10 cellular contexts compared by ENCODE assay signal in genomic region chr19:54461201-54462071, GRCh38. TPM values are rescaled to one million over a fixed set of nuclear protein-coding genes. Genes with fewer than 3 reads are reported as not detected.
A peak's percentile ranks its signal among the peaks of the same experiment; 100 is the strongest.
DNase-seq lines count a peak whose midpoint lies in the region; ATAC-seq, FAIRE-seq and TF ChIP-seq lines count a peak whose summit lies in the region.
"Had no signal": no experiment of that assay in that cellular context is flagged by ENCODE, and none has a peak within 500 bp of the region (broad histone marks: within the 10 kb centered on the region; RNA-seq: fewer than 3 reads in every experiment).

No MANE protein-coding gene starts in this region.

- H3K36me3 Mint-ChIP-seq in activated naive CD4-positive, alpha-beta T cell treated with anti-CD3 and anti-CD28 coated beads for 36 hours (ENCODE audit: low read depth): peaks cover 26% of the 10 kb centered on the region
- peaks cover 38% of the 10 kb centered on the region for H3K36me3 Mint-ChIP-seq in activated CD8-positive, alpha-beta T cell treated with anti-CD3 and anti-CD28 coated beads for 36 hours (ENCODE audit: low read depth)
- H3K36me3 Mint-ChIP-seq in immature natural killer cell: peaks cover 11 to 18% (median 13%) of the 10 kb centered on the region in 3 donors

- peak overlapping the region; percentile 88 for H3K27ac ChIP-seq in subcutaneous abdominal adipose tissue (ENCODE audit: low read depth, low read length)
- no peak overlapping the region for H3K27ac ChIP-seq in effector memory CD4-positive, alpha-beta T cell (ENCODE audit: insufficient read depth, low read length, poor library complexity, severe bottlenecking)

- no peaks in the 10 kb centered on the region for H3K27me3 ChIP-seq in subcutaneous abdominal adipose tissue (ENCODE audit: control insufficient read depth in 5 of 5, insufficient read depth in 4 of 5, low read length in 5 of 5)
- no peaks in the 10 kb centered on the region for H3K27me3 ChIP-seq in effector memory CD4-positive, alpha-beta T cell (replicated peaks; ENCODE audit: control insufficient read depth, insufficient read depth, low read length, poor library complexity, severe bottlenecking)

- peaks cover 24% of the 10 kb centered on the region for H3K4me1 Mint-ChIP-seq in activated naive CD4-positive, alpha-beta T cell treated with anti-CD3 and anti-CD28 coated beads for 36 hours (ENCODE audit: low read depth)
- peaks cover 28% of the 10 kb centered on the region for H3K4me1 Mint-ChIP-seq in activated CD8-positive, alpha-beta T cell treated with anti-CD3 and anti-CD28 coated beads for 36 hours (ENCODE audit: low read depth)
- H3K4me1 Mint-ChIP-seq in immature natural killer cell: peaks cover 27 to 35% of the 10 kb centered on the region in 2 donors

- peak overlapping the region; percentile 74 for H3K4me3 Mint-ChIP-seq in activated naive CD4-positive, alpha-beta T cell treated with anti-CD3 and anti-CD28 coated beads for 36 hours
- H3K4me3 Mint-ChIP-seq in activated CD8-positive, alpha-beta T cell treated with anti-CD3 and anti-CD28 coated beads for 36 hours: peak overlapping the region; percentile 82
- peak overlapping the region; percentile 20 to 38 (median 36) for H3K4me3 Mint-ChIP-seq in immature natural killer cell

- no peak for FAIRE-seq in frontal cortex (lab: Jason Lieb, UNC)

- POLR2A ChIA-PET in activated CD8-positive, alpha-beta T cell treated with anti-CD3 and anti-CD28 coated beads for 36 hours (lab: Charles Lee): interaction anchor here (1.6 to 3.3 kb wide), 3 partner anchors 8 to 258 kb away, joined by 8 to 38 read pairs (median 15); partner anchors contain the start of gene LENG8

- intact Hi-C loops in activated naive CD4-positive, alpha-beta T cell treated with anti-CD3 and anti-CD28 coated beads for 36 hours (cut with micrococcal nuclease): loop anchor here (5.0 to 10.0 kb wide), 6 partner anchors 344 to 1661 kb away; partner anchors contain the start of genes BRSK1, HSPBP1, PRPF31 and RPL28
- intact Hi-C loops in activated CD8-positive, alpha-beta T cell treated with anti-CD3 and anti-CD28 coated beads for 36 hours (cut with micrococcal nuclease): no loop called here

- peaks cover 0 to 57% (median 54%) of the 10 kb centered on the region in 5 donors for H3K36me3 ChIP-seq in subcutaneous abdominal adipose tissue (ENCODE audit: control insufficient read depth in 5 of 5, insufficient read depth in 5 of 5, low read length in 5 of 5)
- H3K36me3 ChIP-seq in effector memory CD4-positive, alpha-beta T cell (ENCODE audit: control insufficient read depth, insufficient read depth, low read length): peaks cover 50% of the 10 kb centered on the region

- no peak overlapping the region for H3K9ac ChIP-seq in subcutaneous abdominal adipose tissue (ENCODE audit: low read length in 5 of 5)

- H3K9me3 ChIP-seq in subcutaneous abdominal adipose tissue (ENCODE audit: control insufficient read depth in 5 of 5, low read length in 5 of 5): no peaks in the 10 kb centered on the region
- no peaks in the 10 kb centered on the region for H3K9me3 ChIP-seq in effector memory CD4-positive, alpha-beta T cell (ENCODE audit: control insufficient read depth, low read length)

- H3K27ac Mint-ChIP-seq in activated naive CD4-positive, alpha-beta T cell treated with anti-CD3 and anti-CD28 coated beads for 36 hours: peak overlapping the region; percentile 80
- peak overlapping the region; percentile 83 for H3K27ac Mint-ChIP-seq in activated CD8-positive, alpha-beta T cell treated with anti-CD3 and anti-CD28 coated beads for 36 hours
- H3K27ac Mint-ChIP-seq in immature natural killer cell: peak overlapping the region in 5 of 6 donors; percentile 60 to 87 (median 75)

- peaks cover 0 to 44% (median 36%) of the 10 kb centered on the region in 5 donors for H3K4me1 ChIP-seq in subcutaneous abdominal adipose tissue (ENCODE audit: control insufficient read depth in 5 of 5, insufficient read depth in 5 of 5, low read length in 5 of 5)
- peaks cover 25% of the 10 kb centered on the region for H3K4me1 ChIP-seq in effector memory CD4-positive, alpha-beta T cell (ENCODE audit: control insufficient read depth, insufficient read depth, low read length, poor library complexity, severe bottlenecking)

- no peak overlapping the region for H3K4me3 ChIP-seq in subcutaneous abdominal adipose tissue (ENCODE audit: low read depth in 1 of 5, low read length in 5 of 5)
- H3K4me3 ChIP-seq in effector memory CD4-positive, alpha-beta T cell (ENCODE audit: insufficient read depth, low read depth, low read length, poor library complexity, severe bottlenecking): no peak overlapping the region

- peaks cover 9% of the 10 kb centered on the region for H3K27me3 Mint-ChIP-seq in activated naive CD4-positive, alpha-beta T cell treated with anti-CD3 and anti-CD28 coated beads for 36 hours (ENCODE audit: low read depth)
- H3K27me3 Mint-ChIP-seq in activated CD8-positive, alpha-beta T cell treated with anti-CD3 and anti-CD28 coated beads for 36 hours: no peaks in the 10 kb centered on the region
- peaks cover 25 to 45% (median 32%) of the 10 kb centered on the region in 3 donors for H3K27me3 Mint-ChIP-seq in immature natural killer cell (ENCODE audit: low read depth in 3 of 3)

- H3K9me3 Mint-ChIP-seq in activated naive CD4-positive, alpha-beta T cell treated with anti-CD3 and anti-CD28 coated beads for 36 hours: no peaks in the 10 kb centered on the region
- H3K9me3 Mint-ChIP-seq in activated CD8-positive, alpha-beta T cell treated with anti-CD3 and anti-CD28 coated beads for 36 hours: no peaks in the 10 kb centered on the region
- H3K9me3 Mint-ChIP-seq in immature natural killer cell: peaks cover 0 to 4% (median 0%) of the 10 kb centered on the region in 6 donors

- CTCF ChIA-PET in activated naive CD4-positive, alpha-beta T cell treated with anti-CD3 and anti-CD28 coated beads for 36 hours (lab: Charles Lee): interaction anchor here (0.7 to 1.2 kb wide), 2 partner anchors 12 to 17 kb away, joined by 3 to 7 read pairs; partner anchors contain the start of gene LENG8
- CTCF ChIA-PET in activated CD8-positive, alpha-beta T cell treated with anti-CD3 and anti-CD28 coated beads for 36 hours (lab: Charles Lee): no interaction called here

- no peak for TF ChIP-seq CTCF in activated CD8-positive, alpha-beta T cell treated with anti-CD3 and anti-CD28 coated beads for 36 hours (IDR thresholded peaks at IDR 0.05)

- no peak for ATAC-seq in activated CD8-positive, alpha-beta T cell treated with anti-CD3 and anti-CD28 coated beads for 36 hours

- no peak for DNase-seq in activated naive CD4-positive, alpha-beta T cell treated with anti-CD3 and anti-CD28 coated beads for 36 hours
- no peak for DNase-seq in activated naive CD4-positive, alpha-beta T cell treated with anti-CD3 and anti-CD28 coated beads, Interleukin-2, amount 50 U/mL, for 16 hours
- DNase-seq in activated CD8-positive, alpha-beta T cell treated with anti-CD3 and anti-CD28 coated beads for 36 hours: no peak
- DNase-seq in immature natural killer cell (no peak), frontal cortex (ENCODE audit: low spot score in 2 of 2) (no peak)
- DNase-seq in effector memory CD4-positive, alpha-beta T cell: no peak
- no peak for DNase-seq in activated CD8-positive, alpha-beta memory T cell treated with anti-CD3 and anti-CD28 coated beads for 24 hours
- DNase-seq: NCI-H187 treated with DMSO at 0.1 percent for 48 hours had no signal

RNA-seq across cellular contexts. Expression of gene LENG9, which starts 2.1 kb away (rescaled TPM):
- 1 to 10 TPM; 5.7 to 7.1 TPM for total RNA-seq in activated naive CD4-positive, alpha-beta T cell treated with anti-CD3 and anti-CD28 coated beads for 36 hours
- 1 to 10 TPM; 4.3 to 5.5 TPM for total RNA-seq in activated CD8-positive, alpha-beta T cell treated with anti-CD3 and anti-CD28 coated beads for 36 hours
- polyA plus RNA-seq in immature natural killer cell: under 1 TPM in 1 of 3 donors, not detected in 2; 0.75 TPM
- 4.5 TPM for total RNA-seq in frontal cortex

RNA-seq across cellular contexts. Expression of gene CDC42EP5, which starts 11.7 kb away (rescaled TPM):
- total RNA-seq in activated naive CD4-positive, alpha-beta T cell treated with anti-CD3 and anti-CD28 coated beads for 36 hours: not detected
- total RNA-seq in activated CD8-positive, alpha-beta T cell treated with anti-CD3 and anti-CD28 coated beads for 36 hours: under 1 TPM; 0.45 to 0.83 TPM
- polyA plus RNA-seq in immature natural killer cell: not detected
- total RNA-seq in frontal cortex: 4.1 TPM
- total RNA-seq: mononuclear cell had no signal

RNA-seq across cellular contexts. Expression of gene LENG8, which starts 12.4 kb away (rescaled TPM):
- 100 to 1,000 TPM; 171 to 175 TPM for total RNA-seq in activated naive CD4-positive, alpha-beta T cell treated with anti-CD3 and anti-CD28 coated beads for 36 hours
- total RNA-seq in activated CD8-positive, alpha-beta T cell treated with anti-CD3 and anti-CD28 coated beads for 36 hours: 100 to 1,000 TPM; 165 to 170 TPM
- polyA plus RNA-seq in immature natural killer cell: 1 to 10 TPM; 3.2 to 8.6 (median 3.2) TPM
- 17.1 TPM for total RNA-seq in frontal cortex

RNA-seq across cellular contexts. Expression of gene LAIR2, which starts 41.2 kb away (rescaled TPM):
- total RNA-seq in activated naive CD4-positive, alpha-beta T cell treated with anti-CD3 and anti-CD28 coated beads for 36 hours: under 1 TPM; 0.45 to 0.69 TPM
- 1 to 10 TPM; 1.5 to 2.1 TPM for total RNA-seq in activated CD8-positive, alpha-beta T cell treated with anti-CD3 and anti-CD28 coated beads for 36 hours
- 100 to 1,000 TPM in 2 of 3 donors, 10 to 100 TPM in 1; 77.7 to 463 (median 183) TPM for polyA plus RNA-seq in immature natural killer cell
- 0.82 TPM for total RNA-seq in frontal cortex

RNA-seq across cellular contexts. Expression of gene TTYH1, which starts 46.2 kb away (rescaled TPM):
- not detected for total RNA-seq in activated naive CD4-positive, alpha-beta T cell treated with anti-CD3 and anti-CD28 coated beads for 36 hours
- total RNA-seq in activated CD8-positive, alpha-beta T cell treated with anti-CD3 and anti-CD28 coated beads for 36 hours: under 1 TPM in 1 of 2 experiments, not detected in 1; 0.70 TPM
- polyA plus RNA-seq in immature natural killer cell: 1 to 10 TPM in 1 of 3 donors, under 1 TPM in 1, not detected in 1; 0.48 to 1.5 TPM
- 65.2 TPM for total RNA-seq in frontal cortex
